ENCODE assay signal across 8 cellular contexts in genomic region chr1:40709100-40709801, GRCh38. TPM values are rescaled to one million over a fixed set of nuclear protein-coding genes. Genes with fewer than 3 reads are reported as not detected.
DNase-seq lines count a peak whose midpoint lies in the region; ATAC-seq lines count a peak whose summit lies in the region.

No MANE protein-coding gene starts in this region.

- no peaks in the 10 kb centered on the region for H3K9me3 Mint-ChIP-seq in activated CD4-positive, alpha-beta T cell treated with anti-CD3 and anti-CD28 coated beads, Interleukin-2, amount 10 ng/mL, durations not matched to agents 7 days and 5 days
- H3K9me3 Mint-ChIP-seq in dendritic cell treated with granulocyte-macrophage colony-stimulating factor and Interleukin-4, amounts not matched to agents 40 ng/mL and 50 ng/mL, for 4 days, result no peaks in the 10 kb centered on the region

- H3K27ac Mint-ChIP-seq in activated CD4-positive, alpha-beta T cell treated with anti-CD3 and anti-CD28 coated beads, Interleukin-2, amount 10 ng/mL, durations not matched to agents 7 days and 5 days, result peak overlapping the region; percentile 92
- H3K27ac Mint-ChIP-seq in dendritic cell treated with granulocyte-macrophage colony-stimulating factor and Interleukin-4, amounts not matched to agents 40 ng/mL and 50 ng/mL, for 4 days, result peak overlapping the region; percentile 68

- H3K4me3 Mint-ChIP-seq in activated CD4-positive, alpha-beta T cell treated with anti-CD3 and anti-CD28 coated beads, Interleukin-2, amount 10 ng/mL, durations not matched to agents 7 days and 5 days, result peak overlapping the region; percentile 84
- H3K4me3 Mint-ChIP-seq in dendritic cell treated with granulocyte-macrophage colony-stimulating factor and Interleukin-4, amounts not matched to agents 40 ng/mL and 50 ng/mL, for 4 days, result peak overlapping the region; percentile 63

- peaks cover 29% of the 10 kb centered on the region for H3K36me3 Mint-ChIP-seq in activated CD4-positive, alpha-beta T cell treated with anti-CD3 and anti-CD28 coated beads, Interleukin-2, amount 10 ng/mL, durations not matched to agents 7 days and 5 days (ENCODE audit: low read depth)
- no peaks in the 10 kb centered on the region for H3K36me3 Mint-ChIP-seq in dendritic cell treated with granulocyte-macrophage colony-stimulating factor and Interleukin-4, amounts not matched to agents 40 ng/mL and 50 ng/mL, for 4 days (ENCODE audit: low read depth)

- no peaks in the 10 kb centered on the region for H3K27me3 Mint-ChIP-seq in activated CD4-positive, alpha-beta T cell treated with anti-CD3 and anti-CD28 coated beads, Interleukin-2, amount 10 ng/mL, durations not matched to agents 7 days and 5 days
- no peaks in the 10 kb centered on the region for H3K27me3 Mint-ChIP-seq in dendritic cell treated with granulocyte-macrophage colony-stimulating factor and Interleukin-4, amounts not matched to agents 40 ng/mL and 50 ng/mL, for 4 days

- intact Hi-C loops in dendritic cell treated with granulocyte-macrophage colony-stimulating factor and Interleukin-4, amounts not matched to agents 40 ng/mL and 50 ng/mL, for 4 days (cut with micrococcal nuclease), result loop anchor here (2.0 kb wide), 1 partner anchor 16 kb away; no protein-coding TSS in a partner anchor

- peak; percentile 85 for ATAC-seq in GM19035 (IDR thresholded peaks at IDR 0.05; ENCODE audit: unreplicated experiment)
- ATAC-seq in HG03280 (IDR thresholded peaks at IDR 0.05; ENCODE audit: unreplicated experiment), result peak; percentile 90

- peaks cover 63% of the 10 kb centered on the region for H3K4me1 Mint-ChIP-seq in activated CD4-positive, alpha-beta T cell treated with anti-CD3 and anti-CD28 coated beads, Interleukin-2, amount 10 ng/mL, durations not matched to agents 7 days and 5 days
- peaks cover 56% of the 10 kb centered on the region for H3K4me1 Mint-ChIP-seq in dendritic cell treated with granulocyte-macrophage colony-stimulating factor and Interleukin-4, amounts not matched to agents 40 ng/mL and 50 ng/mL, for 4 days (ENCODE audit: low read depth)

- peak; percentile 91 for DNase-seq in AG08395 (ENCODE audit: low spot score)
- DNase-seq in NCI-H524 (lab: John Stamatoyannopoulos, UW), result peak; percentile 92 to 96
- DNase-seq in activated CD4-positive, alpha-beta T cell treated with anti-CD3 and anti-CD28 coated beads, Interleukin-2, amount 10 ng/mL, durations not matched to agents 7 days and 5 days, result peak; percentile 89
- peak; percentile 98 for DNase-seq in left kidney (ENCODE audit: low read depth, low spot score)
- peak; percentile 42 to 64 for DNase-seq in stimulated activated CD4-positive, alpha-beta T cell treated with anti-CD3 and anti-CD28 coated beads, Interleukin-2, amount 100 ng/mL, for 24 hours

- CTCF ChIA-PET in activated CD4-positive, alpha-beta T cell treated with anti-CD3 and anti-CD28 coated beads, Interleukin-2, amount 10 ng/mL, durations not matched to agents 7 days and 5 days (lab: Charles Lee), result interaction anchor here (1.2 to 2.4 kb wide), 4 partner anchors 8 to 49 kb away, joined by 5 to 7 read pairs (median 6); partner anchors contain the start of gene NFYC

- POLR2A ChIA-PET in activated CD4-positive, alpha-beta T cell treated with anti-CD3 and anti-CD28 coated beads, Interleukin-2, amount 10 ng/mL, durations not matched to agents 7 days and 5 days (lab: Charles Lee), result no interaction called here

RNA-seq across cellular contexts. Expression of gene NFYC, which starts 17.7 kb away (rescaled TPM):
- total RNA-seq in activated CD4-positive, alpha-beta T cell treated with anti-CD3 and anti-CD28 coated beads, Interleukin-2, amount 10 ng/mL, durations not matched to agents 7 days and 5 days, result 10 to 100 TPM; 85.7 to 99.2 TPM

RNA-seq across cellular contexts. Expression of gene RIMS3, which starts 43.8 kb away (rescaled TPM):
- total RNA-seq in activated CD4-positive, alpha-beta T cell treated with anti-CD3 and anti-CD28 coated beads, Interleukin-2, amount 10 ng/mL, durations not matched to agents 7 days and 5 days, result 1 to 10 TPM; 4.0 to 5.4 TPM

Comparison
In these comparisons a context has a peak if more than half of its experiments do, and no peak if none do; other contexts are left out.
1. Peak in every context shown above with its lines: DNase-seq and ATAC-seq.